Comparison of ENCODE assay signal across 19 cellular contexts in genomic region chr3:110198717-110199587, GRCh38.
DNase-seq lines count a peak whose midpoint lies in the region; ATAC-seq and TF ChIP-seq lines count a peak whose summit lies in the region.
"Had no signal": no experiment of that assay in that cellular context is flagged by ENCODE, and none has a peak within 500 bp of the region (broad histone marks: within the 10 kb centered on the region; RNA-seq: fewer than 3 reads in every experiment).

No MANE protein-coding gene starts in this region.

- no peak overlapping the region for H2BK15ac ChIP-seq in neuronal stem cell (ENCODE audit: low read length)

- no peak overlapping the region for H4K91ac ChIP-seq in neuronal stem cell (ENCODE audit: low read depth, low read length, poor library complexity)

- peaks cover 0 to 3% of the 10 kb centered on the region in 2 donors for H3K9me3 ChIP-seq in neuronal stem cell (replicated peaks in 1 of 2; ENCODE audit: control insufficient read depth in 2 of 2, insufficient read depth in 1 of 2, low read depth in 1 of 2, low read length in 2 of 2)

- H3K27me3 Mint-ChIP-seq in stimulated activated naive CD8-positive, alpha-beta T cell treated with anti-CD3 and anti-CD28 coated beads, Interleukin-15, amount 100 ng/mL, for 72 hours, result peaks cover 10% of the 10 kb centered on the region
- H3K27me3 Mint-ChIP-seq: activated CD4-positive, alpha-beta T cell treated with anti-CD3 and anti-CD28 coated beads, Interleukin-2, amount 10 ng/mL, durations not matched to agents 24 days and 14 days; CD4-positive, CD25-positive, alpha-beta regulatory T cell; naive B cell; progenitor cell of endocrine pancreas had no signal

- no peak overlapping the region for H3K4ac ChIP-seq in neuronal stem cell (ENCODE audit: low read length)

- TF ChIP-seq CTCF in astrocyte of the spinal cord (IDR thresholded peaks at IDR 0.05; ENCODE audit: low read depth, low read length), result no peak

- H3K18ac ChIP-seq in neuronal stem cell (ENCODE audit: low read length), result peak overlapping the region; percentile 76

- no peaks in the 10 kb centered on the region for H3K79me1 ChIP-seq in neuronal stem cell (ENCODE audit: low read depth, low read length)

- no peak overlapping the region for H3K23ac ChIP-seq in neuronal stem cell (ENCODE audit: low read depth, low read length, poor library complexity)

- no peak overlapping the region for H2BK120ac ChIP-seq in neuronal stem cell (ENCODE audit: low read depth, low read length)

- no peak overlapping the region for H2BK5ac ChIP-seq in neuronal stem cell (ENCODE audit: low read length)

- H3K4me3 Mint-ChIP-seq in stimulated activated naive CD8-positive, alpha-beta T cell treated with anti-CD3 and anti-CD28 coated beads, Interleukin-15, amount 100 ng/mL, for 72 hours, result no peak overlapping the region
- H3K4me3 Mint-ChIP-seq: activated CD4-positive, alpha-beta T cell treated with anti-CD3 and anti-CD28 coated beads, Interleukin-2, amount 10 ng/mL, durations not matched to agents 24 days and 14 days; CD4-positive, CD25-positive, alpha-beta regulatory T cell; central memory CD8-positive, alpha-beta T cell; naive B cell had no signal

- ATAC-seq in stimulated activated naive CD8-positive, alpha-beta T cell treated with anti-CD3 and anti-CD28 coated beads, Interleukin-15, amount 100 ng/mL, for 72 hours, result peak; percentile 33
- ATAC-seq in stimulated activated naive CD8-positive, alpha-beta T cell treated with anti-CD3 and anti-CD28 coated beads, Interleukin-15, Interleukin-2, amounts not matched to agents 100 U/mL and 50 U/mL, for 24 hours, result no peak
- no peak for ATAC-seq in GM21447 (IDR thresholded peaks at IDR 0.05; ENCODE audit: unreplicated experiment)
- ATAC-seq: esophagus mucosa had no signal

- no peak overlapping the region for H2BK12ac ChIP-seq in neuronal stem cell (ENCODE audit: low read length)

- in situ Hi-C loops in astrocyte of the spinal cord (cut with HindIII; ENCODE audit: low sequenced_read_pairs), result no loop called here

- no peak overlapping the region for H3K27ac ChIP-seq in neuronal stem cell (replicated peaks; ENCODE audit: low read length)

- H3K14ac ChIP-seq in neuronal stem cell (ENCODE audit: low read length), result peak overlapping the region; percentile 71

- no peaks in the 10 kb centered on the region for H3K27me3 ChIP-seq in neuronal stem cell (ENCODE audit: control insufficient read depth in 3 of 3, insufficient read depth in 3 of 3, low read depth in 1 of 3, low read length in 3 of 3)

- no peaks in the 10 kb centered on the region for H3K4me1 Mint-ChIP-seq in stimulated activated naive CD8-positive, alpha-beta T cell treated with anti-CD3 and anti-CD28 coated beads, Interleukin-15, amount 100 ng/mL, for 72 hours
- H3K4me1 Mint-ChIP-seq: activated CD4-positive, alpha-beta T cell treated with anti-CD3 and anti-CD28 coated beads, Interleukin-2, amount 10 ng/mL, durations not matched to agents 24 days and 14 days; CD4-positive, CD25-positive, alpha-beta regulatory T cell; central memory CD8-positive, alpha-beta T cell; naive B cell had no signal

- no peak for DNase-seq in stimulated activated naive CD8-positive, alpha-beta T cell treated with anti-CD3 and anti-CD28 coated beads, Interleukin-15, amount 100 ng/mL, for 72 hours
- DNase-seq in stimulated activated naive CD8-positive, alpha-beta T cell treated with anti-CD3 and anti-CD28 coated beads, Interleukin-15, Interleukin-2, amounts not matched to agents 100 U/mL and 50 U/mL, for 24 hours, result no peak
- DNase-seq in astrocyte of the spinal cord (ENCODE audit: low read depth, low spot score), result peak; percentile 8
- DNase-seq in neuronal stem cell (ENCODE audit: low spot score), result no peak
- DNase-seq in NCI-H774 (lab: John Stamatoyannopoulos, UW), result no peak
- DNase-seq in GM03348 (ENCODE audit: low spot score), result no peak
- DNase-seq in activated CD4-positive, alpha-beta T cell treated with anti-CD3 and anti-CD28 coated beads for 4 hours, result no peak
- DNase-seq: activated CD4-positive, alpha-beta T cell treated with anti-CD3 and anti-CD28 coated beads, Interleukin-2, amount 10 ng/mL, durations not matched to agents 24 days and 14 days; activated naive CD4-positive, alpha-beta T cell; CD4-positive, CD25-positive, alpha-beta regulatory T cell; effector CD4-positive, alpha-beta T cell; GF-D8; naive B cell; NCI-H226 had no signal

- H3K4me2 ChIP-seq in neuronal stem cell (ENCODE audit: insufficient read depth, low read length, poor library complexity, severe bottlenecking), result no peak overlapping the region
- H3K4me2 ChIP-seq: smooth muscle cell had no signal

- no peaks in the 10 kb centered on the region for H3K36me3 ChIP-seq in neuronal stem cell (replicated peaks in 1 of 2; ENCODE audit: control insufficient read depth in 2 of 2, insufficient read depth in 2 of 2, low read length in 2 of 2)

- no peaks in the 10 kb centered on the region for H3K4me1 ChIP-seq in neuronal stem cell (ENCODE audit: control insufficient read depth in 2 of 2, insufficient read depth in 1 of 2, low read depth in 1 of 2, low read length in 2 of 2)

- H3K9me3 Mint-ChIP-seq in stimulated activated naive CD8-positive, alpha-beta T cell treated with anti-CD3 and anti-CD28 coated beads, Interleukin-15, amount 100 ng/mL, for 72 hours, result peaks cover 8 to 11% of the 10 kb centered on the region in 2 donors

- no CpG with 5 or more reads among the region's 12 CpGs for WGBS in neuronal stem cell (ENCODE audit: extremely low coverage in 2 of 2, insufficient read length in 2 of 2, insufficient replicate concordance in 1 of 2), 2 donors

- H2AFZ ChIP-seq in neuronal stem cell (ENCODE audit: low read length), result no peak overlapping the region

- H4K8ac ChIP-seq in neuronal stem cell (ENCODE audit: low read depth, low read length), result peak overlapping the region; percentile 24

- H3K27ac Mint-ChIP-seq in stimulated activated naive CD8-positive, alpha-beta T cell treated with anti-CD3 and anti-CD28 coated beads, Interleukin-15, amount 100 ng/mL, for 72 hours, result no peak overlapping the region
- H3K27ac Mint-ChIP-seq: activated CD4-positive, alpha-beta T cell treated with anti-CD3 and anti-CD28 coated beads, Interleukin-2, amount 10 ng/mL, durations not matched to agents 24 days and 14 days; CD4-positive, CD25-positive, alpha-beta regulatory T cell; progenitor cell of endocrine pancreas had no signal

- H3K4me3 ChIP-seq in astrocyte of the spinal cord (ENCODE audit: low read depth, low read length), result no peak overlapping the region
- peak overlapping the region in 1 of 2 donors; percentile 1 for H3K4me3 ChIP-seq in neuronal stem cell (ENCODE audit: low read length in 2 of 2)
- H3K4me3 ChIP-seq: smooth muscle cell had no signal

- H3K9ac ChIP-seq in neuronal stem cell (ENCODE audit: low read depth, low read length, poor library complexity), result no peak overlapping the region

- H2AK5ac ChIP-seq in neuronal stem cell (ENCODE audit: low read depth, low read length), result peak overlapping the region; percentile 61
